In genomic region chr21:20023199-20023598, GRCh38 we compare ENCODE assay signal across 19 cellular contexts.
"Had no signal": no experiment of that assay in that cellular context is flagged by ENCODE, and none has a peak within 500 bp of the region (broad histone marks: within the 10 kb centered on the region; RNA-seq: fewer than 3 reads in every experiment).

No MANE protein-coding gene starts in this region.

- H3K4me3 ChIP-seq: cardiac muscle cell, SK-N-MC had no signal

- ATAC-seq: activated CD4-positive, CD25-positive, alpha-beta regulatory T cell treated with anti-CD3 and anti-CD28 coated beads, Interleukin-2, amount 50 U/mL, for 24 hours; activated CD8-positive, alpha-beta memory T cell treated with anti-CD3 and anti-CD28 coated beads, Interleukin-2, amount 10 ng/mL, durations not matched to agents 7 days and 5 days; activated T-cell treated with anti-CD3 and anti-CD28 coated beads, Interleukin-2, amount 50 U/mL, for 4 hours; activated T-helper 17 cell treated with anti-CD3 and anti-CD28 coated beads, Interleukin-2, amount 50 U/mL, for 72 hours had no signal

- DNase-seq: activated CD4-positive, alpha-beta T cell treated with anti-CD3 and anti-CD28 coated beads for 48 hours; activated CD4-positive, alpha-beta T cell treated with anti-CD3 and anti-CD28 coated beads, Interleukin-2, amount 50 U/mL, for 4 hours; activated CD8-positive, alpha-beta memory T cell treated with anti-CD3 and anti-CD28 coated beads, Interleukin-2, amount 10 ng/mL, durations not matched to agents 7 days and 5 days; activated gamma-delta T cell; activated naive CD4-positive, alpha-beta T cell treated with anti-CD3 and anti-CD28 coated beads for 36 hours; activated T-cell treated with anti-CD3 and anti-CD28 coated beads, Interleukin-2, amount 50 U/mL, for 4 hours; brain microvascular endothelial cell; Kasumi-1; KBM-7; NCI-H1048; NCI-H146; NCI-H187 treated with DMSO at 0.1 percent for 48 hours; NCI-H2081 treated with DMSO at 0.1 percent for 48 hours; NCI-H510A; NCI-H526 treated with DMSO at 0.1 percent for 48 hours had no signal

- H3K27me3 ChIP-seq: brain microvascular endothelial cell, cardiac muscle cell had no signal

- H3K36me3 ChIP-seq: brain microvascular endothelial cell, cardiac muscle cell had no signal

- H3K27ac ChIP-seq: brain microvascular endothelial cell, cardiac muscle cell, SK-N-MC had no signal
